ENCODE assay signal across 8 cellular contexts in genomic region chr12:22631863-22632463, GRCh38. TPM values are rescaled to one million over a fixed set of nuclear protein-coding genes. Genes with fewer than 3 reads are reported as not detected.
DNase-seq lines count a peak whose midpoint lies in the region; ATAC-seq and TF ChIP-seq lines count a peak whose summit lies in the region.

No MANE protein-coding gene starts in this region.

- H3K9me2 ChIP-seq in Karpas-422 (replicated peaks; ENCODE audit: insufficient read depth, low read length), result no peaks in the 10 kb centered on the region

- no peaks in the 10 kb centered on the region for H3K27me3 ChIP-seq in Karpas-422 (ENCODE audit: low read length)
- H3K27me3 ChIP-seq in breast epithelium, result no peaks in the 10 kb centered on the region

- peak; percentile 17 for DNase-seq in Caki2 (ENCODE audit: low read depth)
- peak; percentile 67 for DNase-seq in Karpas-422
- DNase-seq in breast epithelium (ENCODE audit: low spot score in 2 of 2), result no peak
- peak; percentile 15 for DNase-seq in naive B cell
- DNase-seq in GDM1 (lab: John Stamatoyannopoulos, UW), result no peak
- no peak for DNase-seq in hypothalamus (lab: John Stamatoyannopoulos, UW)
- DNase-seq in stimulated activated CD4-positive, alpha-beta T cell treated with anti-CD3 and anti-CD28 coated beads, Interleukin-15, amount 100 ng/mL, for 24 hours, result no peak

- no peak overlapping the region for H3K27ac ChIP-seq in Karpas-422 (ENCODE audit: low read length)
- H3K27ac ChIP-seq in breast epithelium, result no peak overlapping the region

- H3K4me2 ChIP-seq in Karpas-422 (ENCODE audit: low read depth, low read length, poor library complexity, severe bottlenecking), result no peak overlapping the region

- intact Hi-C loops in breast epithelium (cut with DNase I; ENCODE audit: low total_unique reads), result no loop called here

- H3K4me3 Mint-ChIP-seq in naive B cell, result no peak overlapping the region

- peak overlapping the region in 5 of 6 donors; percentile 0 to 87 (median 33) for H3K27ac Mint-ChIP-seq in naive B cell

- H3K9me3 ChIP-seq in Karpas-422 (ENCODE audit: low read length) (no peaks in the 10 kb centered on the region), breast epithelium (no peaks in the 10 kb centered on the region)

- H3K9me3 Mint-ChIP-seq in naive B cell, result no peaks in the 10 kb centered on the region

- in situ Hi-C loops in Caki2 (cut with HindIII; ENCODE audit: low pct_unique_long_range_greater_than_20kb, low sequenced_read_pairs), result no loop called here

- no peak for TF ChIP-seq POLR2A in breast epithelium (IDR thresholded peaks at IDR 0.05)

- ATAC-seq in naive B cell (ENCODE audit: low read depth in 2 of 2) (peak in 1 of 2 donors; percentile 43), GM18868 (IDR thresholded peaks at IDR 0.05; ENCODE audit: unreplicated experiment) (no peak)

- H3K4me3 ChIP-seq in Karpas-422 (ENCODE audit: low read length) (no peak overlapping the region), breast epithelium (no peak overlapping the region)

- H3K4me1 Mint-ChIP-seq in naive B cell, result peaks cover 38 to 67% (median 50%) of the 10 kb centered on the region in 3 donors

- H3K36me3 ChIP-seq in Karpas-422 (ENCODE audit: insufficient read depth, low read length), result peaks cover 41% of the 10 kb centered on the region
- H3K36me3 ChIP-seq in breast epithelium, result no peaks in the 10 kb centered on the region

- peaks cover 99% of the 10 kb centered on the region for H3K79me2 ChIP-seq in Karpas-422 (ENCODE audit: low read length)

- H3K27me3 Mint-ChIP-seq in naive B cell, result no peaks in the 10 kb centered on the region

- H4K20me1 ChIP-seq in Karpas-422 (ENCODE audit: insufficient read depth, low read depth, low read length), result peaks cover 32% of the 10 kb centered on the region

- TF ChIP-seq CTCF in breast epithelium (IDR thresholded peaks at IDR 0.05), result peak in 2 of 3 donors; percentile 42 to 56

- no peaks in the 10 kb centered on the region for H3K36me3 Mint-ChIP-seq in naive B cell

- H3K4me1 ChIP-seq in Karpas-422 (ENCODE audit: low read length), result peaks cover 27% of the 10 kb centered on the region
- no peaks in the 10 kb centered on the region for H3K4me1 ChIP-seq in breast epithelium

- no peak overlapping the region for H2AFZ ChIP-seq in Karpas-422 (ENCODE audit: low read length)

- no peak overlapping the region for H3K9ac ChIP-seq in Karpas-422 (ENCODE audit: low read length)

RNA-seq across cellular contexts. Expression of gene ETNK1, which starts 7.0 kb away (rescaled TPM):
- total RNA-seq in Caki2 (2014; rRNA removed; shearing (Covaris generic); ENCODE audit: low replicate concordance), result 7.3 and 7.7 TPM in 2 replicates
- total RNA-seq in Karpas-422 (2014; rRNA removed; shearing (Covaris generic); ENCODE audit: low replicate concordance), result 43.9 and 93.7 TPM in 2 replicates
- total RNA-seq in breast epithelium, result 10 to 100 TPM; 26.2 to 67.0 (median 44.6) TPM
- polyA plus RNA-seq in naive B cell (ENCODE audit: low read depth in 6 of 6), result 10 to 100 TPM; 21.2 to 28.2 (median 25.1) TPM

Comparison
In these comparisons a context has a peak if more than half of its experiments do, and no peak if none do; other contexts are left out.
1. DNase-seq: peak in Caki2 (single experiment), Karpas-422 (single experiment) and naive B cell (single experiment); none in breast epithelium (0 of 2), GDM1 (single experiment), hypothalamus (0 of 51) and stimulated activated CD4-positive, alpha-beta T cell treated with anti-CD3 and anti-CD28 coated beads, Interleukin-15, amount 100 ng/mL, for 24 hours (single experiment).